ENCODE assay signal across 1 cellular context in the genomic region with DNA sequence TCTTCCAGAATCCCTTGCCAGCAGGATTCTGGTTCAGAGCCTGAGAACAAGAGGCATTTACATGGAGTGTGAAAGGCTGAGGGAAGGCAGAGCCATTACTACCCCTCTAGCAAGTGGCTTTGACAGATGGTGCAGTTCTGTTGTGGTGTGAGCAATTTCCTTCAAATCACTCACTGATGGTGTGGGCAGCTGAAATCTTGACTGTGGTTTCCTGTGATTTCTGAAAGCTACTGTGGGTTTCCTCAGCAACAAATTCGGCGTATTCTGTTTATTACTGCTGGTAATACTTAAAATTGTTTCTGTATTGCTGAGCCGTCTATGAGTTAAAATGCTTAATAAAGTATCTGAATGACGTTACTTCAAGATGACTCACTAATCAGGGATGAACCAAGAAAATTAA.
TF ChIP-seq lines count a peak whose summit lies in the region.

No MANE protein-coding gene starts in this region.

TF ChIP-seq in H1, 55 proteins besides CTCF, POLR2A, EP300 and RAD21:
- TF ChIP-seq JUN (IDR thresholded peaks at IDR 0.05; ENCODE audit: low read depth, low read length) (no peak), SRF (IDR thresholded peaks at IDR 0.05; ENCODE audit: low read depth, low read length) (no peak), SP4 (IDR thresholded peaks at IDR 0.05; ENCODE audit: low read length) (no peak), SIN3A (conservative IDR thresholded peaks at IDR 0.05 in 1 of 2, IDR thresholded peaks at IDR 0.05 in 1 of 2; ENCODE audit: low read depth in 1 of 2, low read length in 2 of 2) (no peak), KDM1A (IDR thresholded peaks at IDR 0.05; ENCODE audit: borderline replicate concordance, low read length) (no peak), BCL11A (IDR thresholded peaks at IDR 0.05; ENCODE audit: low read depth in 2 of 2, low read length in 2 of 2) (no peak), HDAC6 (IDR thresholded peaks at IDR 0.05; ENCODE audit: low read depth, low read length) (no peak), NANOG (IDR thresholded peaks at IDR 0.05; ENCODE audit: insufficient read depth, low read depth, low read length, poor library complexity, severe bottlenecking) (no peak), SIX5 (IDR thresholded peaks at IDR 0.05; ENCODE audit: low read depth, low read length) (no peak), TBP (IDR thresholded peaks at IDR 0.05; ENCODE audit: low read depth, low read length) (no peak), POU5F1 (IDR thresholded peaks at IDR 0.05; ENCODE audit: low read depth, low read length) (no peak), BACH1 (IDR thresholded peaks at IDR 0.05; ENCODE audit: low read length) (no peak), EZH2 (IDR thresholded peaks at IDR 0.05; ENCODE audit: low read depth, low read length, severe bottlenecking) (no peak), RFX5 (IDR thresholded peaks at IDR 0.05; ENCODE audit: borderline replicate concordance, low read depth, low read length) (no peak), ZNF274 (IDR thresholded peaks at IDR 0.05; ENCODE audit: borderline replicate concordance, extremely low read depth, low read length) (no peak)
- TF ChIP-seq, protein P1, sequence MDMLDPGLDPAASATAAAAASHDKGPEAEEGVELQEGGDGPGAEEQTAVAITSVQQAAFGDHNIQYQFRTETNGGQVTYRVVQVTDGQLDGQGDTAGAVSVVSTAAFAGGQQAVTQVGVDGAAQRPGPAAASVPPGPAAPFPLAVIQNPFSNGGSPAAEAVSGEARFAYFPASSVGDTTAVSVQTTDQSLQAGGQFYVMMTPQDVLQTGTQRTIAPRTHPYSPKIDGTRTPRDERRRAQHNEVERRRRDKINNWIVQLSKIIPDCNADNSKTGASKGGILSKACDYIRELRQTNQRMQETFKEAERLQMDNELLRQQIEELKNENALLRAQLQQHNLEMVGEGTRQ (IDR thresholded peaks at IDR 0.05; ENCODE audit: low read length), result no peak
